22 cellular contexts compared by ENCODE assay signal in genomic region chr7:109246330-109247077, GRCh38.
A peak's percentile ranks its signal among the peaks of the same experiment; 100 is the strongest.
DNase-seq lines count a peak whose midpoint lies in the region; ATAC-seq, FAIRE-seq and TF ChIP-seq lines count a peak whose summit lies in the region.
"Had no signal": no experiment of that assay in that cellular context is flagged by ENCODE, and none has a peak within 500 bp of the region (broad histone marks: within the 10 kb centered on the region; RNA-seq: fewer than 3 reads in every experiment).

No MANE protein-coding gene starts in this region.

- no peak overlapping the region for H3K27ac Mint-ChIP-seq in activated naive CD4-positive, alpha-beta T cell treated with anti-CD3 and anti-CD28 coated beads, Interleukin-2, amount 50 U/mL, for 72 hours
- H3K27ac Mint-ChIP-seq: activated naive CD4-positive, alpha-beta T cell treated with anti-CD3 and anti-CD28 coated beads, Interleukin-2, amount 50 U/mL, for 24 hours had no signal

- peak overlapping the region; percentile 4; the same call in 1 of the 3 replicates for H3K4me2 ChIP-seq in A549
- H3K4me2 ChIP-seq: hepatocyte had no signal

- TF ChIP-seq RAD21 in A549 (conservative IDR thresholded peaks at IDR 0.05 in 1 of 2, IDR thresholded peaks at IDR 0.05 in 1 of 2), result no peak

- TF ChIP-seq EP300 in A549 (IDR thresholded peaks at IDR 0.05), result no peak

- H3K36me3 ChIP-seq in brain microvascular endothelial cell (replicated peaks), result no peaks in the 10 kb centered on the region
- H3K36me3 ChIP-seq: SJCRH30, tibial artery had no signal

- no peak for TF ChIP-seq CTCF in A549 (IDR thresholded peaks at IDR 0.05)
- no peak for TF ChIP-seq CTCF in LNCaP clone FGC (IDR thresholded peaks at IDR 0.05; ENCODE audit: control insufficient read depth, extremely low read depth, insufficient read depth)
- TF ChIP-seq CTCF in brain microvascular endothelial cell (IDR thresholded peaks at IDR 0.05; ENCODE audit: low read depth, low read length, missing control alignments), result no peak

- ATAC-seq in A549 (no peak), HG02610 (IDR thresholded peaks at IDR 0.05; ENCODE audit: unreplicated experiment) (no peak)
- ATAC-seq in activated naive CD4-positive, alpha-beta T cell treated with anti-CD3 and anti-CD28 coated beads, Interleukin-2, amount 50 U/mL, for 72 hours, result no peak
- ATAC-seq: mucosa of descending colon had no signal

- no peak for FAIRE-seq in A549 (lab: Jason Lieb, UNC)
- FAIRE-seq: GM19239 had no signal

- no peaks in the 10 kb centered on the region for H3K36me3 Mint-ChIP-seq in activated naive CD4-positive, alpha-beta T cell treated with anti-CD3 and anti-CD28 coated beads, Interleukin-2, amount 50 U/mL, for 72 hours
- H3K36me3 Mint-ChIP-seq: activated naive CD4-positive, alpha-beta T cell treated with anti-CD3 and anti-CD28 coated beads, Interleukin-2, amount 50 U/mL, for 24 hours had no signal

- no peaks in the 10 kb centered on the region for H3K4me1 ChIP-seq in A549
- H3K4me1 ChIP-seq: SJCRH30, tibial artery had no signal

- peak in 1 of 2 experiments; percentile 5 for DNase-seq in A549 (ENCODE audit: low read depth in 1 of 2, low spot score in 1 of 2)
- DNase-seq in LNCaP clone FGC (ENCODE audit: low read depth), result peak; percentile 19
- DNase-seq in brain microvascular endothelial cell, result peak; percentile 45
- DNase-seq in glomerular visceral epithelial cell (ENCODE audit: extremely low spot score), result peak; percentile 12
- DNase-seq in D341Med (ENCODE audit: low spot score), result no peak
- DNase-seq in activated naive CD4-positive, alpha-beta T cell treated with anti-CD3 and anti-CD28 coated beads, Interleukin-2, amount 50 U/mL, for 72 hours (ENCODE audit: low spot score in 2 of 2), result no peak
- no peak for DNase-seq in KBM-7
- DNase-seq: ACHN; activated CD4-positive, alpha-beta T cell treated with anti-CD3 and anti-CD28 coated beads, Interleukin-2, amount 50 U/mL, for 1 hour; activated T-cell treated with anti-CD3 and anti-CD28 coated beads for 4 hours; Kasumi-1; mucosa of descending colon; NCI-H146; NCI-H226; occipital lobe; SJCRH30; stimulated activated CD4-positive, alpha-beta T cell treated with anti-CD3 and anti-CD28 coated beads, Interleukin-4, amount 100 ng/mL, for 24 hours; tibial artery had no signal

- H3K4me3 ChIP-seq in A549, result no peak overlapping the region
- H3K4me3 ChIP-seq in LNCaP clone FGC (ENCODE audit: low read depth, low read length), result no peak overlapping the region
- H3K4me3 ChIP-seq in brain microvascular endothelial cell (ENCODE audit: low read depth, low read length), result no peak overlapping the region
- H3K4me3 ChIP-seq: hepatocyte, mucosa of descending colon, SJCRH30, tibial artery had no signal

- no peak for TF ChIP-seq POLR2A in A549 (IDR thresholded peaks at IDR 0.05; ENCODE audit: low read length)

- CTCF ChIA-PET in A549 (lab: Yijun Ruan, JAX), result no interaction called here

- peaks cover 4 to 9% of the 10 kb centered on the region in 2 donors for H3K9me3 Mint-ChIP-seq in activated naive CD4-positive, alpha-beta T cell treated with anti-CD3 and anti-CD28 coated beads, Interleukin-2, amount 50 U/mL, for 72 hours
- H3K9me3 Mint-ChIP-seq: activated naive CD4-positive, alpha-beta T cell treated with anti-CD3 and anti-CD28 coated beads, Interleukin-2, amount 50 U/mL, for 24 hours had no signal

- POLR2A ChIA-PET in A549 (lab: Yijun Ruan, JAX), result no interaction called here

- H3K27ac ChIP-seq in A549, result no peak overlapping the region
- no peak overlapping the region for H3K27ac ChIP-seq in brain microvascular endothelial cell
- H3K27ac ChIP-seq: hepatocyte, SJCRH30, tibial artery had no signal

- H3K27me3 ChIP-seq in brain microvascular endothelial cell (replicated peaks), result no peaks in the 10 kb centered on the region
- H3K27me3 ChIP-seq: hepatocyte, SJCRH30, tibial artery had no signal

- in situ Hi-C loops in brain microvascular endothelial cell (cut with HindIII; ENCODE audit: low pct_ligation_motif_present, low sequenced_read_pairs), result no loop called here
- in situ Hi-C loops in KBM-7 (cut with MboI; ENCODE audit: low pct_unique_long_range_greater_than_20kb, low sequenced_read_pairs), result no loop called here

- H3K9me3 ChIP-seq in A549, result no peaks in the 10 kb centered on the region
- H3K9me3 ChIP-seq: SJCRH30, tibial artery had no signal

- 3% methylated on average over 10 of the region's 10 CpGs for WGBS in A549 (ENCODE audit: missing lambda C conversion rate)

TF ChIP-seq in A549, 52 proteins besides CTCF, POLR2A, EP300 and RAD21:
- TF ChIP-seq HES2 (IDR thresholded peaks at IDR 0.05) (no peak), RNF2 (IDR thresholded peaks at IDR 0.05; ENCODE audit: borderline replicate concordance, low read depth) (no peak), HMGXB4 (CRISPR knock-in tag; IDR thresholded peaks at IDR 0.05; ENCODE audit: borderline replicate concordance) (no peak), TP53 (CRISPR knock-in tag; IDR thresholded peaks at IDR 0.05) (no peak), FOXS1 (CRISPR knock-in tag; IDR thresholded peaks at IDR 0.05) (no peak), JUNB (IDR thresholded peaks at IDR 0.05) (no peak), EHMT2 (IDR thresholded peaks at IDR 0.05; ENCODE audit: low read depth) (no peak), RFX5 (IDR thresholded peaks at IDR 0.05) (no peak), JUN (IDR thresholded peaks at IDR 0.05) (no peak), CHD4 (IDR thresholded peaks at IDR 0.05; ENCODE audit: borderline replicate concordance) (no peak)
TF ChIP-seq in A549: peak in this region for 0.

Comparison
In these comparisons a context has a peak if more than half of its experiments do, and no peak if none do; other contexts are left out.
1. DNase-seq: peak in LNCaP clone FGC (single experiment), brain microvascular endothelial cell (single experiment) and glomerular visceral epithelial cell (single experiment); none in D341Med (single experiment), activated naive CD4-positive, alpha-beta T cell treated with anti-CD3 and anti-CD28 coated beads, Interleukin-2, amount 50 U/mL, for 72 hours (0 of 2) and KBM-7 (single experiment).